In the genomic region with DNA sequence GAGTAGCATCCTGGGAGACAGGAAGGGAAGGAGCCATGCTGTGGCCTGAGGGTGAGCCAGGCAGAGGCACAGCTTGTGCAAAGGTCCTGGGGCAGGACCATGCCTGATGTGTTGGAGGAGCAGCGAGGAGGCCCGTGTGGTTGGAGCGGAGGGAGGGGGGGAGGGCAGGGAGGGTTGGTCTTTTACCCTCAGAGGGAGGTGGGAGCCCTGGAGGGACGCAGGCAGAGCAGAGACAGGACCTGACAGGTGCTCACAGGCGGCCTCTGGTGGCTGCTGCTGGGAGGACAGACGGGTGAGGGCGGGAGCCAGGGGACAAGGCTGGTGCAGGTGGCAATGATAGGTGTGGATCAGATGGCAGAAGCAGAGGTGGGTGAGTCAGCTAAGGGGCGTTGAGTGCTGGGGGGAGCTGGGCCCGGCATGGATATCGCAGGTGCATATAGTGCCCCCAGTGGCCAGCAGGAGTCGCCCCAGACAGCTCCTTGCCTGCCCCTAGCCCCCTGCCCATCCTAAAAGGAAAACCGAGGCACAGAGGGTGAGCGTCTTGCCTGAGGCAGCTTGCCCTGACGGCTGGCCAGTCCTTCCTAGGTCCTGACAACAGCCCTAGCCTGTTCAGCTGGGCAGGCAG, we compare ENCODE assay signal across 8 cellular contexts. TPM values are rescaled to one million over a fixed set of nuclear protein-coding genes. Genes with fewer than 3 reads are reported as not detected.
DNase-seq lines count a peak whose midpoint lies in the region; ATAC-seq and TF ChIP-seq lines count a peak whose summit lies in the region.

No MANE protein-coding gene starts in this region.

- DNase-seq in AG09309 (ENCODE audit: low read depth) (no peak), HAP-1 (ENCODE audit: low spot score in 2 of 2) (peak; percentile 33 to 83), SK-MEL-5 (ENCODE audit: low read depth, low spot score) (peak; percentile 47), right atrium auricular region (ENCODE audit: low spot score) (no peak), occipital lobe (lab: John Stamatoyannopoulos, UW) (no peak)
- DNase-seq in activated naive CD4-positive, alpha-beta T cell (lab: John Stamatoyannopoulos, UW), result peak; percentile 62 to 73 (median 62)
- DNase-seq in stimulated activated CD4-positive, alpha-beta T cell treated with anti-CD3 and anti-CD28 coated beads, Interleukin-15, amount 100 ng/mL, for 48 hours (ENCODE audit: low read depth in 2 of 2), result peak; percentile 59 to 80

- H3K27ac ChIP-seq in right atrium auricular region, result no peak overlapping the region

- in situ Hi-C loops in HAP-1 (cut with MboI; ENCODE audit: low sequenced_read_pairs), result no loop called here
- in situ Hi-C loops in SK-MEL-5 (cut with HindIII; ENCODE audit: low pct_unique_long_range_greater_than_20kb, low sequenced_read_pairs), result no loop called here

- no peaks in the 10 kb centered on the region for H3K27me3 ChIP-seq in HAP-1 (ENCODE audit: low read depth)
- no peaks in the 10 kb centered on the region for H3K27me3 ChIP-seq in right atrium auricular region

- H3K4me1 ChIP-seq in HAP-1 (no peaks in the 10 kb centered on the region), right atrium auricular region (no peaks in the 10 kb centered on the region)

- H3K36me3 ChIP-seq in HAP-1 (replicated peaks) (0 out of 2 replicates have a peak, but pooled peaks cover 3% of the 10 kb centered on the region), right atrium auricular region (peaks cover 18% of the 10 kb centered on the region)

- TF ChIP-seq CTCF in AG09309 (IDR thresholded peaks at IDR 0.05; ENCODE audit: control insufficient read depth, insufficient read depth, low read depth, low read length, missing control alignments), result peak; percentile 85
- peak; percentile 61 to 82 for TF ChIP-seq CTCF in right atrium auricular region (IDR thresholded peaks at IDR 0.05)

- ATAC-seq in GM18511 (IDR thresholded peaks at IDR 0.05; ENCODE audit: unreplicated experiment), result no peak

- no peaks in the 10 kb centered on the region for H3K9me3 ChIP-seq in HAP-1
- no peaks in the 10 kb centered on the region for H3K9me3 ChIP-seq in right atrium auricular region

- H3K4me3 ChIP-seq in AG09309 (ENCODE audit: control insufficient read depth, low read depth, low read length) (no peak overlapping the region), HAP-1 (no peak overlapping the region), right atrium auricular region (no peak overlapping the region)

RNA-seq across cellular contexts. Expression of gene GNA15, which starts 9.8 kb away (rescaled TPM):
- not detected in 2 replicates for total RNA-seq in SK-MEL-5 (2014; rRNA removed; shearing (Covaris generic))
- polyA plus RNA-seq in SK-MEL-5 (2015; cell fraction: cytosol; rRNA removed), result not detected in 2 replicates
- not detected in 2 replicates for polyA plus RNA-seq in SK-MEL-5 (2015; cell fraction: nucleus; rRNA removed)
- total RNA-seq in right atrium auricular region, result 1 to 10 TPM in 1 of 2 donors, under 1 TPM in 1; 0.74 to 3.0 TPM
- total RNA-seq in occipital lobe, result 1.9 TPM

RNA-seq across cellular contexts. Expression of gene GNA11, which starts 31.9 kb away (rescaled TPM):
- 22.0 and 22.7 TPM in 2 replicates for total RNA-seq in SK-MEL-5 (2014; rRNA removed; shearing (Covaris generic))
- 38.9 and 46.4 TPM in 2 replicates for polyA plus RNA-seq in SK-MEL-5 (2015; cell fraction: cytosol; rRNA removed)
- 13.0 and 22.0 TPM in 2 replicates for polyA plus RNA-seq in SK-MEL-5 (2015; cell fraction: nucleus; rRNA removed)
- total RNA-seq in right atrium auricular region (10 to 100 TPM; 58.4 to 77.9 TPM), occipital lobe (56.8 TPM)

RNA-seq across cellular contexts. Expression of gene S1PR4, which starts 52.6 kb away (rescaled TPM):
- 0.24 TPM in 1 of 2 replicates, not detected in the other for total RNA-seq in SK-MEL-5 (2014; rRNA removed; shearing (Covaris generic))
- polyA plus RNA-seq in SK-MEL-5 (2015; cell fraction: cytosol; rRNA removed), result not detected in 2 replicates
- 1.2 and 2.6 TPM in 2 replicates for polyA plus RNA-seq in SK-MEL-5 (2015; cell fraction: nucleus; rRNA removed)
- under 1 TPM; 0.48 to 0.94 TPM for total RNA-seq in right atrium auricular region
- 0.16 TPM for total RNA-seq in occipital lobe

RNA-seq across cellular contexts. Expression of gene NCLN, which starts 59.7 kb away (rescaled TPM):
- 62.2 and 65.3 TPM in 2 replicates for total RNA-seq in SK-MEL-5 (2014; rRNA removed; shearing (Covaris generic))
- 130 and 162 TPM in 2 replicates for polyA plus RNA-seq in SK-MEL-5 (2015; cell fraction: cytosol; rRNA removed)
- 81.2 and 134 TPM in 2 replicates for polyA plus RNA-seq in SK-MEL-5 (2015; cell fraction: nucleus; rRNA removed)
- total RNA-seq in right atrium auricular region (10 to 100 TPM; 23.3 to 24.9 TPM), occipital lobe (11.9 TPM)

Comparison
In these comparisons a context has a peak if more than half of its experiments do, and no peak if none do; other contexts are left out.
1. DNase-seq: peak in HAP-1 (2 of 2), SK-MEL-5 (single experiment), activated naive CD4-positive, alpha-beta T cell (4 of 4) and stimulated activated CD4-positive, alpha-beta T cell treated with anti-CD3 and anti-CD28 coated beads, Interleukin-15, amount 100 ng/mL, for 48 hours (2 of 2); none in AG09309 (single experiment), right atrium auricular region (single experiment) and occipital lobe (single experiment).